ENCODE assay signal across 15 cellular contexts in genomic region chr19:10898633-10899032, GRCh38. TPM values are rescaled to one million over a fixed set of nuclear protein-coding genes. Genes with fewer than 3 reads are reported as not detected.
DNase-seq lines count a peak whose midpoint lies in the region; ATAC-seq and TF ChIP-seq lines count a peak whose summit lies in the region.
"Had no signal": no experiment of that assay in that cellular context is flagged by ENCODE, and none has a peak within 500 bp of the region (broad histone marks: within the 10 kb centered on the region; RNA-seq: fewer than 3 reads in every experiment).

No MANE protein-coding gene starts in this region.

- intact Hi-C loops in mucosa of descending colon (cut with DNase I, micrococcal nuclease), result no loop called here
- intact Hi-C loops in stomach (cut with DNase I; ENCODE audit: low total_unique reads), result no loop called here

- TF ChIP-seq CTCF in mucosa of descending colon (IDR thresholded peaks at IDR 0.05), result no peak
- no peak for TF ChIP-seq CTCF in stomach (IDR thresholded peaks at IDR 0.05)
- no peak for TF ChIP-seq CTCF in GM10266 (IDR thresholded peaks at IDR 0.05; ENCODE audit: control insufficient read depth, insufficient read depth, low read depth, missing control alignments)

- H3K27ac ChIP-seq in epithelial cell of prostate (peak overlapping the region; percentile 9), stomach (peak overlapping the region in 4 of 5 donors; percentile 20 to 76 (median 71))

- H3K9me3 ChIP-seq in mucosa of descending colon (no peaks in the 10 kb centered on the region), stomach (no peaks in the 10 kb centered on the region)
- H3K9me3 ChIP-seq: tibial artery had no signal

- 41 to 73% (median 64%) methylated on average over 4 to 10 of the region's 10 CpGs for WGBS in stomach, 5 donors

- no peak for TF ChIP-seq EP300 in stomach (IDR thresholded peaks at IDR 0.05)

- DNase-seq in DMS79 (lab: John Stamatoyannopoulos, UW), result peak; percentile 59
- DNase-seq in DMS79 treated with DMSO at 0.1 percent for 48 hours (lab: John Stamatoyannopoulos, UW), result no peak
- no peak for DNase-seq in epithelial cell of prostate (ENCODE audit: low read depth, low spot score)
- no peak for DNase-seq in mucosa of descending colon
- DNase-seq in stomach, result no peak
- DNase-seq in NCI-H2171 treated with DMSO at 0.1 percent for 48 hours (lab: John Stamatoyannopoulos, UW), result no peak
- DNase-seq in SK-N-DZ (ENCODE audit: low spot score), result no peak
- no peak for DNase-seq in GM10266 (ENCODE audit: extremely low spot score)
- DNase-seq: activated B cell treated with CpG ODN at 0.5 μM for 24 hours; activated CD8-positive, alpha-beta memory T cell treated with anti-CD3 and anti-CD28 coated beads, Interleukin-2, amount 50 U/mL, for 48 hours; activated naive CD4-positive, alpha-beta T cell; H7; NCI-H2107; tibial artery had no signal

- H3K4me1 ChIP-seq in mucosa of descending colon (ENCODE audit: low read depth) (peaks cover 31% of the 10 kb centered on the region), stomach (peaks cover 9 to 78% (median 41%) of the 10 kb centered on the region in 4 donors)

- TF ChIP-seq POLR2A in stomach (IDR thresholded peaks at IDR 0.05), result no peak

- no peaks in the 10 kb centered on the region for H3K27me3 ChIP-seq in stomach
- H3K27me3 ChIP-seq: tibial artery had no signal

- ATAC-seq in mucosa of descending colon, result peak; percentile 9
- ATAC-seq: stimulated activated effector memory CD8-positive, alpha-beta T cell treated with anti-CD3 and anti-CD28 coated beads, Interleukin-12 subunit alpha, Interleukin-12 subunit beta, amount 100 ng/mL, for 72 hours had no signal

- H3K36me3 ChIP-seq in mucosa of descending colon (ENCODE audit: low read depth), result no peaks in the 10 kb centered on the region
- H3K36me3 ChIP-seq in stomach, result no peaks in the 10 kb centered on the region
- H3K36me3 ChIP-seq: tibial artery had no signal

- H3K4me3 ChIP-seq in mucosa of descending colon, result no peak overlapping the region
- H3K4me3 ChIP-seq in stomach, result no peak overlapping the region
- H3K4me3 ChIP-seq: tibial artery had no signal

RNA-seq across cellular contexts. Expression of gene CARM1, which starts 27.3 kb away (rescaled TPM):
- total RNA-seq in mucosa of descending colon, result 10 to 100 TPM; 49.1 to 54.3 (median 49.7) TPM
- total RNA-seq in stomach, result 10 to 100 TPM in 4 of 5 donors, 1 to 10 TPM in 1; 5.2 to 21.0 (median 15.6) TPM
- 10 to 100 TPM; 15.1 to 19.2 (median 18.2) TPM for polyA plus RNA-seq in stomach
- 50.2 and 62.8 TPM in 2 replicates for polyA plus RNA-seq in SK-N-DZ (2014; cell fraction: cytosol; rRNA removed)
- 30.4 and 32.0 TPM in 2 replicates for polyA plus RNA-seq in SK-N-DZ (2014; cell fraction: nucleus; rRNA removed)

RNA-seq across cellular contexts. Expression of gene YIPF2, which starts 29.8 kb away (rescaled TPM):
- total RNA-seq in mucosa of descending colon (10 to 100 TPM; 34.0 to 55.8 (median 55.2) TPM), stomach (10 to 100 TPM in 4 of 5 donors, under 1 TPM in 1; 0.58 to 72.3 (median 52.6) TPM)
- 10 to 100 TPM; 19.1 to 28.6 (median 28.6) TPM for polyA plus RNA-seq in stomach
- polyA plus RNA-seq in SK-N-DZ (2014; cell fraction: cytosol; rRNA removed), result 30.9 and 33.4 TPM in 2 replicates
- 53.7 and 57.2 TPM in 2 replicates for polyA plus RNA-seq in SK-N-DZ (2014; cell fraction: nucleus; rRNA removed)

RNA-seq across cellular contexts. Expression of gene TIMM29, which starts 30.0 kb away (rescaled TPM):
- total RNA-seq in mucosa of descending colon, result 10 to 100 TPM; 18.5 to 25.0 (median 22.7) TPM
- total RNA-seq in stomach, result 100 to 1,000 TPM in 1 of 5 donors, 10 to 100 TPM in 3, 1 to 10 TPM in 1; 9.8 to 294 (median 34.4) TPM
- 10 to 100 TPM; 14.3 to 18.6 (median 14.3) TPM for polyA plus RNA-seq in stomach
- 44.8 and 53.6 TPM in 2 replicates for polyA plus RNA-seq in SK-N-DZ (2014; cell fraction: cytosol; rRNA removed)
- polyA plus RNA-seq in SK-N-DZ (2014; cell fraction: nucleus; rRNA removed), result 29.8 and 30.4 TPM in 2 replicates

RNA-seq across cellular contexts. Expression of gene C19orf38, which starts 50.4 kb away (rescaled TPM):
- total RNA-seq in mucosa of descending colon, result 1 to 10 TPM in 1 of 3 donors, under 1 TPM in 2; 0.64 to 1.9 (median 0.73) TPM
- total RNA-seq in stomach, result 1 to 10 TPM in 2 of 5 donors, not detected in 3; 1.8 to 2.2 TPM
- 1 to 10 TPM in 1 of 3 donors, under 1 TPM in 2; 0.92 to 1.2 (median 1.00) TPM for polyA plus RNA-seq in stomach
- polyA plus RNA-seq in SK-N-DZ (2014; cell fraction: cytosol; rRNA removed), result 0.21 TPM in 1 of 2 replicates, not detected in the other
- not detected in 2 replicates for polyA plus RNA-seq in SK-N-DZ (2014; cell fraction: nucleus; rRNA removed)
